ENCODE assay signal across 1 cellular context in the genomic region with DNA sequence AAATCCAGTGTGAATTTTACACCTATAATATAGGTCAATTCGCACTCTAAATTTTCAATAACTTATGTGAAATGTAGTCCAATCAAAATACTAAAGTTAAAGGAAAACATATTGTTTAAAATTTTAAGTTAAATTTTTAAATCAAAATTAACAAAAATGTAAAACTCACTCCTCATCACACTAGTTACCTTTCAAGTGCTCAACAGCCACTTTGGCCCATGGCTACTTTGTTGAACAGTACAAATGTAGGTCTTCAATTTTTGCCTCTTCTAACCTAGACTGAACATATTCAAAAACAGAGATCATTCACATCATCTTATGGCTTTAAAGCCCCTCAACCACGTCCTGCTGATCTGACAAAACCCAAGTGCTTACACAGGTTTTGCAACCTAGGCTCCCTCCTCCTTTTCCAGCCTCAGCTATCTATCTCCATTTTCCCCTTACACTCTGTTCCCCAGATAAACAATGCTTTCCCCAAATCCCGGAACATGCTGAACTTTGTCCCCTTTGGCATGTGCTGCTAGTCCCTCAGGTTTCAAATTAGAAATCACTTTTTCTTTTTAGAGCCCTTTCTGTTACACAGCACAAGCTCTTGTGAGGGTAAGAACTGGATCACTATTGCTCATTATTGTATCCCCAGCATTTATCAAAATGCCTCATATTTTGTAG.
TF ChIP-seq lines count a peak whose summit lies in the region.

No MANE protein-coding gene starts in this region.

TF ChIP-seq in liver, 16 proteins besides CTCF, POLR2A, EP300 and RAD21 (continued from another document):
- peak; percentile 96 for TF ChIP-seq MAX (IDR thresholded peaks at IDR 0.05)
